In genomic region chr2:213476641-213477040, GRCh38 we compare ENCODE assay signal across 16 cellular contexts.
"Had no signal": no experiment of that assay in that cellular context is flagged by ENCODE, and none has a peak within 500 bp of the region (broad histone marks: within the 10 kb centered on the region; RNA-seq: fewer than 3 reads in every experiment).

No MANE protein-coding gene starts in this region.

- DNase-seq: activated CD4-positive, alpha-beta T cell treated with anti-CD3 and anti-CD28 coated beads for 48 hours; activated naive CD4-positive, alpha-beta T cell treated with Interleukin-2 at 50 U/mL for 16 hours; dermis blood vessel endothelial cell; erythroblast; glutamatergic neuron; left colon; mucosa of descending colon; natural killer cell; nucleus accumbens; sigmoid colon; stimulated activated CD4-positive, alpha-beta T cell treated with anti-CD3 and anti-CD28 coated beads, Interleukin-12 subunit alpha, Interleukin-12 subunit beta, amount 100 ng/mL, for 4 hours; stimulated activated naive CD4-positive, alpha-beta T cell; substantia nigra; T-helper 1 cell; transverse colon had no signal

- H3K4me1 ChIP-seq: sigmoid colon, transverse colon had no signal

- H3K27ac ChIP-seq: sigmoid colon, transverse colon had no signal

- H3K27me3 ChIP-seq: sigmoid colon, transverse colon had no signal

- ATAC-seq: left colon, mucosa of descending colon, natural killer cell, WTC11 had no signal
